ENCODE assay signal across 1 cellular context in the genomic region with DNA sequence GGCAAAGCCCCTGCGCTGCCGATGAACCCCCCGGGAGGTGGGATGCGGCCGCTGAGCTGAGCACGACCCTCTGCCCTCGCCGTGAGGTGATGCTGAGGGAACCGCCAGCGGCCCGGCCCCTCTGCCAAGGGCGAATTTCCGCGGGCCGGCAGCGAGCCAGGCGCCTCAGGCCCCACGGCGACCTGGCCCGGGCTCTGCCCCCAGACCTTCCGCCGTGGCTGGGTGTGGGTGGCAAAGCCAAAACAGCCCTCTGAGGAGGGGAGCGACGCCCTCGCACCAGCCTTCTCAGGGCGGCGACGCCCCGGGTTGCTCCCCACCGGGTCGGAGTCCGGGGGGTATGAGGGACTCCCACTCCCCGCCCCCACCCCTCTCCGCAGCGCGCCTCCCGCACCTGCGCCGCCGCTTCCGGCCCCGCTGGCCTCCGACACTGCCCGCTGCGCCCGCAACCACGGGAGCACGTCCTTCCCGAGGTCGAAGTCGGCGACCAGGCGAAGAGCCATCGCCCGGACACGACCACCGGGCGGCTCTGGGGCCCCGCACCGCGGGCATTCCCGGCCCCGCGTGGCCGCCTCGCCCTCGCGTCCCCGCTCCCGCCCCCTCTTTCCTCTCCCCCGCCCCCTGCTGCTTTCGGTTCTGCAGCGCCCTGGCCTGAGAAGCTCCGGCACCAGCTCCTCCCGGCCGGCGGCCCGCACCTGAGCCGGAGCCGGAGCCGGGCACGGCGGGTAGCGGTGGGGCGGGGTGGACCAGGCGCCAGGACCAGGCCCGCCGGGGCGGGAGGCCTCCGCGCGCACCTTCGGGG.
A peak's percentile ranks its signal among the peaks of the same experiment; 100 is the strongest.
TF ChIP-seq lines count a peak whose summit lies in the region.

A gene with protein sequence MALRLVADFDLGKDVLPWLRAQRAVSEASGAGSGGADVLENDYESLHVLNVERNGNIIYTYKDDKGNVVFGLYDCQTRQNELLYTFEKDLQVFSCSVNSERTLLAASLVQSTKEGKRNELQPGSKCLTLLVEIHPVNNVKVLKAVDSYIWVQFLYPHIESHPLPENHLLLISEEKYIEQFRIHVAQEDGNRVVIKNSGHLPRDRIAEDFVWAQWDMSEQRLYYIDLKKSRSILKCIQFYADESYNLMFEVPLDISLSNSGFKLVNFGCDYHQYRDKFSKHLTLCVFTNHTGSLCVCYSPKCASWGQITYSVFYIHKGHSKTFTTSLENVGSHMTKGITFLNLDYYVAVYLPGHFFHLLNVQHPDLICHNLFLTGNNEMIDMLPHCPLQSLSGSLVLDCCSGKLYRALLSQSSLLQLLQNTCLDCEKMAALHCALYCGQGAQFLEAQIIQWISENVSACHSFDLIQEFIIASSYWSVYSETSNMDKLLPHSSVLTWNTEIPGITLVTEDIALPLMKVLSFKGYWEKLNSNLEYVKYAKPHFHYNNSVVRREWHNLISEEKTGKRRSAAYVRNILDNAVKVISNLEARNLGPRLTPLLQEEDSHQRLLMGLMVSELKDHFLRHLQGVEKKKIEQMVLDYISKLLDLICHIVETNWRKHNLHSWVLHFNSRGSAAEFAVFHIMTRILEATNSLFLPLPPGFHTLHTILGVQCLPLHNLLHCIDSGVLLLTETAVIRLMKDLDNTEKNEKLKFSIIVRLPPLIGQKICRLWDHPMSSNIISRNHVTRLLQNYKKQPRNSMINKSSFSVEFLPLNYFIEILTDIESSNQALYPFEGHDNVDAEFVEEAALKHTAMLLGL (minus strand): TSS at position 528 of the 799 bp plus-strand sequence. CDS start 28 bp downstream, at position 500.

TF ChIP-seq in HepG2, 621 proteins besides CTCF, POLR2A, EP300 and RAD21 (continued from another document and continues in another):
- TF ChIP-seq, protein P1, sequence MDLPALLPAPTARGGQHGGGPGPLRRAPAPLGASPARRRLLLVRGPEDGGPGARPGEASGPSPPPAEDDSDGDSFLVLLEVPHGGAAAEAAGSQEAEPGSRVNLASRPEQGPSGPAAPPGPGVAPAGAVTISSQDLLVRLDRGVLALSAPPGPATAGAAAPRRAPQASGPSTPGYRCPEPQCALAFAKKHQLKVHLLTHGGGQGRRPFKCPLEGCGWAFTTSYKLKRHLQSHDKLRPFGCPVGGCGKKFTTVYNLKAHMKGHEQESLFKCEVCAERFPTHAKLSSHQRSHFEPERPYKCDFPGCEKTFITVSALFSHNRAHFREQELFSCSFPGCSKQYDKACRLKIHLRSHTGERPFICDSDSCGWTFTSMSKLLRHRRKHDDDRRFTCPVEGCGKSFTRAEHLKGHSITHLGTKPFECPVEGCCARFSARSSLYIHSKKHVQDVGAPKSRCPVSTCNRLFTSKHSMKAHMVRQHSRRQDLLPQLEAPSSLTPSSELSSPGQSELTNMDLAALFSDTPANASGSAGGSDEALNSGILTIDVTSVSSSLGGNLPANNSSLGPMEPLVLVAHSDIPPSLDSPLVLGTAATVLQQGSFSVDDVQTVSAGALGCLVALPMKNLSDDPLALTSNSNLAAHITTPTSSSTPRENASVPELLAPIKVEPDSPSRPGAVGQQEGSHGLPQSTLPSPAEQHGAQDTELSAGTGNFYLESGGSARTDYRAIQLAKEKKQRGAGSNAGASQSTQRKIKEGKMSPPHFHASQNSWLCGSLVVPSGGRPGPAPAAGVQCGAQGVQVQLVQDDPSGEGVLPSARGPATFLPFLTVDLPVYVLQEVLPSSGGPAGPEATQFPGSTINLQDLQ (CRISPR knock-in tag; IDR thresholded peaks at IDR 0.05): peak; percentile 18; the same call in 1 of the 2 replicates
- TF ChIP-seq HNRNPK (IDR thresholded peaks at IDR 0.05; ENCODE audit: low read depth, low read length, poor library complexity, severe bottlenecking) (peak; percentile 97), MED8 (CRISPR knock-in tag; IDR thresholded peaks at IDR 0.05; ENCODE audit: insufficient replicate concordance) (no peak), FOXM1 (CRISPR knock-in tag; IDR thresholded peaks at IDR 0.05) (no peak), SP2 (CRISPR knock-in tag; IDR thresholded peaks at IDR 0.05) (peak; percentile 14; the same call in 1 of the 2 replicates), PTBP1 (IDR thresholded peaks at IDR 0.05; ENCODE audit: low read depth, low read length, poor library complexity, severe bottlenecking) (peak; percentile 65), ETV5 (CRISPR knock-in tag; IDR thresholded peaks at IDR 0.05; ENCODE audit: borderline replicate concordance) (peak; percentile 85), ZNF83 (CRISPR knock-in tag; IDR thresholded peaks at IDR 0.05; ENCODE audit: borderline replicate concordance) (no peak), TP53 (CRISPR knock-in tag; conservative IDR thresholded peaks at IDR 0.05) (0 out of 2 replicates have a peak, but pooled peaks have one; percentile 27), KDM4B (CRISPR knock-in tag; IDR thresholded peaks at IDR 0.05) (no peak), RBAK (CRISPR knock-in tag; IDR thresholded peaks at IDR 0.05) (peak; percentile 62; the same call in 1 of the 2 replicates), GPN1 (CRISPR knock-in tag; IDR thresholded peaks at IDR 0.05; ENCODE audit: borderline replicate concordance) (no peak), FOXO1 (CRISPR knock-in tag; IDR thresholded peaks at IDR 0.05) (peak; percentile 7), JUNB (CRISPR knock-in tag; IDR thresholded peaks at IDR 0.05; ENCODE audit: borderline replicate concordance) (no peak), SNRNP70 (IDR thresholded peaks at IDR 0.05; ENCODE audit: low read depth, low read length) (no peak), DPF2 (CRISPR knock-in tag; IDR thresholded peaks at IDR 0.05; ENCODE audit: borderline replicate concordance, low read depth) (no peak), ZNF749 (CRISPR knock-in tag; IDR thresholded peaks at IDR 0.05; ENCODE audit: borderline replicate concordance) (peak; percentile 31; the same call in 1 of the 2 replicates), HNRNPL (IDR thresholded peaks at IDR 0.05; ENCODE audit: low read depth, low read length) (peak; percentile 87), JARID2 (CRISPR knock-in tag; IDR thresholded peaks at IDR 0.05; ENCODE audit: insufficient replicate concordance) (no peak), GATAD2A (CRISPR knock-in tag; IDR thresholded peaks at IDR 0.05) (no peak; the same call in 1 of the 2 replicates), ZNF878 (CRISPR knock-in tag; IDR thresholded peaks at IDR 0.05) (0 out of 2 replicates have a peak, but pooled peaks have one; percentile 64), YY1 (IDR thresholded peaks at IDR 0.05; ENCODE audit: insufficient read depth, insufficient replicate concordance, low read depth, low read length) (peak; percentile 63), ZNF350 (CRISPR knock-in tag; IDR thresholded peaks at IDR 0.05; ENCODE audit: borderline replicate concordance, low read depth) (peak; percentile 46; the same call in 1 of the 2 replicates), RFX3 (CRISPR knock-in tag; IDR thresholded peaks at IDR 0.05) (no peak), NONO (IDR thresholded peaks at IDR 0.05) (no peak), NONO (CRISPR knock-in tag; conservative IDR thresholded peaks at IDR 0.05) (peak; percentile 90), NFKB2 (CRISPR knock-in tag; IDR thresholded peaks at IDR 0.05; ENCODE audit: borderline replicate concordance) (peak; percentile 85; the same call in 1 of the 2 replicates), ZNF577 (CRISPR knock-in tag; IDR thresholded peaks at IDR 0.05; ENCODE audit: borderline replicate concordance, low read depth) (no peak), DR1 (CRISPR knock-in tag; IDR thresholded peaks at IDR 0.05) (peak; percentile 37; the same call in 1 of the 2 replicates), ZBTB7B (CRISPR knock-in tag; IDR thresholded peaks at IDR 0.05) (0 out of 2 replicates have a peak, but pooled peaks have one; percentile 61), ARID2 (CRISPR knock-in tag; IDR thresholded peaks at IDR 0.05; ENCODE audit: borderline replicate concordance) (peak; percentile 71; the same call in 1 of the 2 replicates), ZNF605 (CRISPR knock-in tag; IDR thresholded peaks at IDR 0.05) (peak; percentile 77; the same call in 1 of the 2 replicates), SUZ12 (IDR thresholded peaks at IDR 0.05; ENCODE audit: low read depth, low read length) (no peak)
- TF ChIP-seq, protein P2, sequence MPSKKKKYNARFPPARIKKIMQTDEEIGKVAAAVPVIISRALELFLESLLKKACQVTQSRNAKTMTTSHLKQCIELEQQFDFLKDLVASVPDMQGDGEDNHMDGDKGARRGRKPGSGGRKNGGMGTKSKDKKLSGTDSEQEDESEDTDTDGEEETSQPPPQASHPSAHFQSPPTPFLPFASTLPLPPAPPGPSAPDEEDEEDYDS (CRISPR knock-in tag; IDR thresholded peaks at IDR 0.05): peak; percentile 55; the same call in 1 of the 2 replicates
- TF ChIP-seq, protein P3, sequence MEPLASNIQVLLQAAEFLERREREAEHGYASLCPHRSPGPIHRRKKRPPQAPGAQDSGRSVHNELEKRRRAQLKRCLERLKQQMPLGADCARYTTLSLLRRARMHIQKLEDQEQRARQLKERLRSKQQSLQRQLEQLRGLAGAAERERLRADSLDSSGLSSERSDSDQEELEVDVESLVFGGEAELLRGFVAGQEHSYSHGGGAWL (CRISPR knock-in tag; IDR thresholded peaks at IDR 0.05): peak; percentile 26; the same call in 1 of the 2 replicates
- TF ChIP-seq, protein P4, sequence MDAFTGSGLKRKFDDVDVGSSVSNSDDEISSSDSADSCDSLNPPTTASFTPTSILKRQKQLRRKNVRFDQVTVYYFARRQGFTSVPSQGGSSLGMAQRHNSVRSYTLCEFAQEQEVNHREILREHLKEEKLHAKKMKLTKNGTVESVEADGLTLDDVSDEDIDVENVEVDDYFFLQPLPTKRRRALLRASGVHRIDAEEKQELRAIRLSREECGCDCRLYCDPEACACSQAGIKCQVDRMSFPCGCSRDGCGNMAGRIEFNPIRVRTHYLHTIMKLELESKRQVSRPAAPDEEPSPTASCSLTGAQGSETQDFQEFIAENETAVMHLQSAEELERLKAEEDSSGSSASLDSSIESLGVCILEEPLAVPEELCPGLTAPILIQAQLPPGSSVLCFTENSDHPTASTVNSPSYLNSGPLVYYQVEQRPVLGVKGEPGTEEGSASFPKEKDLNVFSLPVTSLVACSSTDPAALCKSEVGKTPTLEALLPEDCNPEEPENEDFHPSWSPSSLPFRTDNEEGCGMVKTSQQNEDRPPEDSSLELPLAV (CRISPR knock-in tag; conservative IDR thresholded peaks at IDR 0.05; ENCODE audit: low read depth): no peak
- TF ChIP-seq, protein P5, sequence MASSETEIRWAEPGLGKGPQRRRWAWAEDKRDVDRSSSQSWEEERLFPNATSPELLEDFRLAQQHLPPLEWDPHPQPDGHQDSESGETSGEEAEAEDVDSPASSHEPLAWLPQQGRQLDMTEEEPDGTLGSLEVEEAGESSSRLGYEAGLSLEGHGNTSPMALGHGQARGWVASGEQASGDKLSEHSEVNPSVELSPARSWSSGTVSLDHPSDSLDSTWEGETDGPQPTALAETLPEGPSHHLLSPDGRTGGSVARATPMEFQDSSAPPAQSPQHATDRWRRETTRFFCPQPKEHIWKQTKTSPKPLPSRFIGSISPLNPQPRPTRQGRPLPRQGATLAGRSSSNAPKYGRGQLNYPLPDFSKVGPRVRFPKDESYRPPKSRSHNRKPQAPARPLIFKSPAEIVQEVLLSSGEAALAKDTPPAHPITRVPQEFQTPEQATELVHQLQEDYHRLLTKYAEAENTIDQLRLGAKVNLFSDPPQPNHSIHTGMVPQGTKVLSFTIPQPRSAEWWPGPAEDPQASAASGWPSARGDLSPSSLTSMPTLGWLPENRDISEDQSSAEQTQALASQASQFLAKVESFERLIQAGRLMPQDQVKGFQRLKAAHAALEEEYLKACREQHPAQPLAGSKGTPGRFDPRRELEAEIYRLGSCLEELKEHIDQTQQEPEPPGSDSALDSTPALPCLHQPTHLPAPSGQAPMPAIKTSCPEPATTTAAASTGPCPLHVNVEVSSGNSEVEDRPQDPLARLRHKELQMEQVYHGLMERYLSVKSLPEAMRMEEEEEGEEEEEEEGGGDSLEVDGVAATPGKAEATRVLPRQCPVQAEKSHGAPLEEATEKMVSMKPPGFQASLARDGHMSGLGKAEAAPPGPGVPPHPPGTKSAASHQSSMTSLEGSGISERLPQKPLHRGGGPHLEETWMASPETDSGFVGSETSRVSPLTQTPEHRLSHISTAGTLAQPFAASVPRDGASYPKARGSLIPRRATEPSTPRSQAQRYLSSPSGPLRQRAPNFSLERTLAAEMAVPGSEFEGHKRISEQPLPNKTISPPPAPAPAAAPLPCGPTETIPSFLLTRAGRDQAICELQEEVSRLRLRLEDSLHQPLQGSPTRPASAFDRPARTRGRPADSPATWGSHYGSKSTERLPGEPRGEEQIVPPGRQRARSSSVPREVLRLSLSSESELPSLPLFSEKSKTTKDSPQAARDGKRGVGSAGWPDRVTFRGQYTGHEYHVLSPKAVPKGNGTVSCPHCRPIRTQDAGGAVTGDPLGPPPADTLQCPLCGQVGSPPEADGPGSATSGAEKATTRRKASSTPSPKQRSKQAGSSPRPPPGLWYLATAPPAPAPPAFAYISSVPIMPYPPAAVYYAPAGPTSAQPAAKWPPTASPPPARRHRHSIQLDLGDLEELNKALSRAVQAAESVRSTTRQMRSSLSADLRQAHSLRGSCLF (CRISPR knock-in tag; IDR thresholded peaks at IDR 0.05; ENCODE audit: borderline replicate concordance): peak; percentile 76; the same call in 1 of the 2 replicates
- TF ChIP-seq, protein P6, sequence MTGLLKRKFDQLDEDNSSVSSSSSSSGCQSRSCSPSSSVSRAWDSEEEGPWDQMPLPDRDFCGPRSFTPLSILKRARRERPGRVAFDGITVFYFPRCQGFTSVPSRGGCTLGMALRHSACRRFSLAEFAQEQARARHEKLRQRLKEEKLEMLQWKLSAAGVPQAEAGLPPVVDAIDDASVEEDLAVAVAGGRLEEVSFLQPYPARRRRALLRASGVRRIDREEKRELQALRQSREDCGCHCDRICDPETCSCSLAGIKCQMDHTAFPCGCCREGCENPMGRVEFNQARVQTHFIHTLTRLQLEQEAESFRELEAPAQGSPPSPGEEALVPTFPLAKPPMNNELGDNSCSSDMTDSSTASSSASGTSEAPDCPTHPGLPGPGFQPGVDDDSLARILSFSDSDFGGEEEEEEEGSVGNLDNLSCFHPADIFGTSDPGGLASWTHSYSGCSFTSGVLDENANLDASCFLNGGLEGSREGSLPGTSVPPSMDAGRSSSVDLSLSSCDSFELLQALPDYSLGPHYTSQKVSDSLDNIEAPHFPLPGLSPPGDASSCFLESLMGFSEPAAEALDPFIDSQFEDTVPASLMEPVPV (CRISPR knock-in tag; IDR thresholded peaks at IDR 0.05): peak; percentile 82; the same call in 1 of the 2 replicates
- TF ChIP-seq, protein P7, sequence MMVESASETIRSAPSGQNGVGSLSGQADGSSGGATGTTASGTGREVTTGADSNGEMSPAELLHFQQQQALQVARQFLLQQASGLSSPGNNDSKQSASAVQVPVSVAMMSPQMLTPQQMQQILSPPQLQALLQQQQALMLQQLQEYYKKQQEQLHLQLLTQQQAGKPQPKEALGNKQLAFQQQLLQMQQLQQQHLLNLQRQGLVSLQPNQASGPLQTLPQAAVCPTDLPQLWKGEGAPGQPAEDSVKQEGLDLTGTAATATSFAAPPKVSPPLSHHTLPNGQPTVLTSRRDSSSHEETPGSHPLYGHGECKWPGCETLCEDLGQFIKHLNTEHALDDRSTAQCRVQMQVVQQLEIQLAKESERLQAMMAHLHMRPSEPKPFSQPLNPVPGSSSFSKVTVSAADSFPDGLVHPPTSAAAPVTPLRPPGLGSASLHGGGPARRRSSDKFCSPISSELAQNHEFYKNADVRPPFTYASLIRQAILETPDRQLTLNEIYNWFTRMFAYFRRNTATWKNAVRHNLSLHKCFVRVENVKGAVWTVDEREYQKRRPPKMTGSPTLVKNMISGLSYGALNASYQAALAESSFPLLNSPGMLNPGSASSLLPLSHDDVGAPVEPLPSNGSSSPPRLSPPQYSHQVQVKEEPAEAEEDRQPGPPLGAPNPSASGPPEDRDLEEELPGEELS (CRISPR knock-in tag; IDR thresholded peaks at IDR 0.05): peak; percentile 28
- TF ChIP-seq, protein P8, sequence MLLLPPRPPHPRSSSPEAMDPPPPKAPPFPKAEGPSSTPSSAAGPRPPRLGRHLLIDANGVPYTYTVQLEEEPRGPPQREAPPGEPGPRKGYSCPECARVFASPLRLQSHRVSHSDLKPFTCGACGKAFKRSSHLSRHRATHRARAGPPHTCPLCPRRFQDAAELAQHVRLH (CRISPR knock-in tag; IDR thresholded peaks at IDR 0.05; ENCODE audit: borderline replicate concordance, low read depth): peak; percentile 65; the same call in 1 of the 2 replicates
